10 cellular contexts compared by ENCODE assay signal in the genomic region with DNA sequence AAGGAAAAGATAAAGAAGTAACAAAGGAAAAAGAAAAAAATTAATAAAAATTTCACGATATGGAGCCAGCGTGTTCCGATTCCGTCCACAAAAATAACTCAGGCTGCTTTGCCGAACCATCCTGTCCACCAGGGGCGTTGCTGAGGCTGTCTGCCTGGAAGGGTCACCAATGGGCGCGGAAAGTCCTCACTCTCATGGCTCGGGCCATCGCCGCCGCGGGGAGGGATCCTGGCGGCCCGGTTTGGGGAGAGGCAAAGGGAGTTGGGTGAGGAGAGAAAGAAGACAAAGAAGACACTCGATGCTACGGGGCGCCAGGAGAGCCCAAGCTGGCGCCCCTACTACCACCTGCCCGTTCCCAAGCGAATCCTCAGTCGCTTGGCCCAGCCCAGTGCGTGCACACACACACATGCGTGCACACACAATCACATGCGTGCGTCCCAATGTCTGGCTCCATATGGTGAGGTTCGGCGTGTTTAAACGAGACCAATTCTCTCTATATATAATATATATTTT. TPM values are rescaled to one million over a fixed set of nuclear protein-coding genes. Genes with fewer than 3 reads are reported as not detected.
DNase-seq lines count a peak whose midpoint lies in the region; ATAC-seq and TF ChIP-seq lines count a peak whose summit lies in the region.
"Had no signal": no experiment of that assay in that cellular context is flagged by ENCODE, and none has a peak within 500 bp of the region (broad histone marks: within the 10 kb centered on the region; RNA-seq: fewer than 3 reads in every experiment).

No MANE protein-coding gene starts in this region.

- H3K27me3 Mint-ChIP-seq in stimulated activated naive B cell treated with anti-CD40 and anti-IgM and Interleukin-4, amounts not matched to agents 10 μg/mL and 1 μg/mL and 100 μg/mL, for 72 hours: no peaks in the 10 kb centered on the region

- H3K4me1 ChIP-seq in foreskin keratinocyte: peaks cover 21% of the 10 kb centered on the region

- H3K27ac ChIP-seq in WERI-Rb-1 (no peak overlapping the region), foreskin keratinocyte (no peak overlapping the region)

- no peak overlapping the region for H3K4me3 ChIP-seq in WERI-Rb-1 (ENCODE audit: low read depth, low read length)

- peaks cover 68 to 95% of the 10 kb centered on the region in 2 donors for H3K4me1 Mint-ChIP-seq in stimulated activated naive B cell treated with anti-CD40 and anti-IgM and Interleukin-4, amounts not matched to agents 10 μg/mL and 1 μg/mL and 100 μg/mL, for 72 hours

- H3K36me3 Mint-ChIP-seq in stimulated activated naive B cell treated with anti-CD40 and anti-IgM and Interleukin-4, amounts not matched to agents 10 μg/mL and 1 μg/mL and 100 μg/mL, for 72 hours: peaks cover 63 to 79% of the 10 kb centered on the region in 2 donors

- TF ChIP-seq CTCF in WERI-Rb-1 (IDR thresholded peaks at IDR 0.05; ENCODE audit: low read depth, low read length): peak; percentile 51
- TF ChIP-seq CTCF in foreskin keratinocyte (conservative IDR thresholded peaks at IDR 0.05): peak; percentile 30

- H3K9me3 ChIP-seq in WERI-Rb-1 (ENCODE audit: severe bottlenecking): no peaks in the 10 kb centered on the region

- H3K36me3 ChIP-seq in WERI-Rb-1: peaks cover 76% of the 10 kb centered on the region

- peak overlapping the region; percentile 90 for H3K27ac Mint-ChIP-seq in stimulated activated naive B cell treated with anti-CD40 and anti-IgM and Interleukin-4, amounts not matched to agents 10 μg/mL and 1 μg/mL and 100 μg/mL, for 72 hours

- DNase-seq in activated effector memory CD4-positive, alpha-beta T cell treated with anti-CD3 and anti-CD28 coated beads, Interleukin-2, amount 50 U/mL, for 16 hours: peak; percentile 67
- no peak for DNase-seq in activated effector memory CD4-positive, alpha-beta T cell treated with Interleukin-2 at 50 U/mL for 16 hours
- DNase-seq in WERI-Rb-1 (no peak), foreskin keratinocyte (no peak)
- no peak for DNase-seq in stimulated activated naive B cell treated with anti-CD40 and anti-IgM and Interleukin-4, amounts not matched to agents 10 μg/mL and 1 μg/mL and 100 μg/mL, for 72 hours
- DNase-seq: hippocampal formation had no signal

- no peak for ATAC-seq in foreskin keratinocyte
- ATAC-seq in stimulated activated naive B cell treated with anti-CD40 and anti-IgM and Interleukin-4, amounts not matched to agents 10 μg/mL and 1 μg/mL and 100 μg/mL, for 72 hours (replicated peaks): no peak
- ATAC-seq in HG02571 (IDR thresholded peaks at IDR 0.05; ENCODE audit: unreplicated experiment): no peak
- no peak for ATAC-seq in HG02938 (IDR thresholded peaks at IDR 0.05; ENCODE audit: unreplicated experiment)
- ATAC-seq in HG03457 (IDR thresholded peaks at IDR 0.05; ENCODE audit: unreplicated experiment): no peak

- no peaks in the 10 kb centered on the region for H3K9me3 Mint-ChIP-seq in stimulated activated naive B cell treated with anti-CD40 and anti-IgM and Interleukin-4, amounts not matched to agents 10 μg/mL and 1 μg/mL and 100 μg/mL, for 72 hours

- H3K4me3 Mint-ChIP-seq in stimulated activated naive B cell treated with anti-CD40 and anti-IgM and Interleukin-4, amounts not matched to agents 10 μg/mL and 1 μg/mL and 100 μg/mL, for 72 hours: peak overlapping the region; percentile 71 to 72

- H3K27me3 ChIP-seq in WERI-Rb-1 (ENCODE audit: insufficient read depth, low read depth, severe bottlenecking) (no peaks in the 10 kb centered on the region), foreskin keratinocyte (no peaks in the 10 kb centered on the region)

RNA-seq across cellular contexts. Expression of a gene that starts 5.6 kb away (rescaled TPM):
- 0.07 TPM in 2 replicates for total RNA-seq in foreskin keratinocyte
- 0.07 and 0.19 TPM in 2 replicates for polyA plus RNA-seq in foreskin keratinocyte

RNA-seq across cellular contexts. Expression of a gene that starts 13.0 kb away (rescaled TPM):
- total RNA-seq in foreskin keratinocyte: 114 and 115 TPM in 2 replicates
- polyA plus RNA-seq in foreskin keratinocyte: 105 and 113 TPM in 2 replicates

RNA-seq across cellular contexts. Expression of a gene that starts 21.4 kb away (rescaled TPM):
- total RNA-seq in foreskin keratinocyte: 0.14 and 0.31 TPM in 2 replicates
- 0.25 and 0.39 TPM in 2 replicates for polyA plus RNA-seq in foreskin keratinocyte
- total RNA-seq: HT-29 had no signal

RNA-seq across cellular contexts. Expression of a gene that starts 37.7 kb away (rescaled TPM):
- total RNA-seq in foreskin keratinocyte: 26.3 and 27.8 TPM in 2 replicates
- polyA plus RNA-seq in foreskin keratinocyte: 25.7 and 26.9 TPM in 2 replicates

RNA-seq across cellular contexts. Expression of a gene that starts 42.4 kb away (rescaled TPM):
- not detected in 2 replicates for total RNA-seq in foreskin keratinocyte
- not detected in 2 replicates for polyA plus RNA-seq in foreskin keratinocyte
- total RNA-seq: HT-29 had no signal
